In the genomic region with DNA sequence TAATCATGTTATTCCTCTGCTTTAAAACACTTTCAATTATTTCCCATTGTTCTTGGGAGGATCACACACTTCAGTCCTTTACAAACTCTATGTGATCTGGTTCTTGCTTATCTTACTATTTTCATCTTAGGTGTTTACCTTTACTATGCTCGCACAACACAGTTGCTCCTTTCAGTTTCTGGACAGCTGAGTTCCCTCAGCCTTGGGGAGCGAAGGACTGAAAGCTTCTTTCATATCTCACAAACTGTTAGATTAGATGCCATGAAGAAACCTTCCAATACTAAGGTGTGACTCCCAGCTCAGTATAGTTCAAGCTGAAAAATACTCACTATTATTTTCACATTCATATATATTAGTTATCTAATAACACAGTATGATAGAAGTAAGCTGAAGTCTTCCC, we compare ENCODE assay signal across 9 cellular contexts.
DNase-seq lines count a peak whose midpoint lies in the region; ATAC-seq, FAIRE-seq and TF ChIP-seq lines count a peak whose summit lies in the region.
"Had no signal": no experiment of that assay in that cellular context is flagged by ENCODE, and none has a peak within 500 bp of the region (broad histone marks: within the 10 kb centered on the region; RNA-seq: fewer than 3 reads in every experiment).

No MANE protein-coding gene starts in this region.

- CTCF ChIA-PET in HCT116 (lab: Charles Lee), result interaction anchor here (0.6 to 1.2 kb wide), 7 partner anchors 123 to 510 kb away, joined by 3 to 6 read pairs (median 3); partner anchors contain the start of gene HINT1
- CTCF ChIA-PET in naive thymus-derived CD4-positive, alpha-beta T cell (lab: Charles Lee), result interaction anchor here (0.5 to 3.7 kb wide), 34 partner anchors 8 to 219 kb away, joined by 3 to 35 read pairs (median 5); partner anchors contain the start of genes CDC42SE2, HINT1 and LYRM7

- peaks cover 3 to 33% (median 17%) of the 10 kb centered on the region in 5 donors for H3K36me3 Mint-ChIP-seq in naive thymus-derived CD4-positive, alpha-beta T cell
- H3K36me3 Mint-ChIP-seq in mesothelial cell of epicardium, result no peaks in the 10 kb centered on the region

- RAD21 ChIA-PET in HCT116 (lab: Charles Lee; ENCODE audit: low non-redundant PET in 1 of 2, low total read pairs in 2 of 2, uncharacterized antibody in 2 of 2, unreplicated experiment in 2 of 2), result no interaction called here

- no peak overlapping the region for H2AFZ ChIP-seq in HCT116 (ENCODE audit: low read depth, low read length, poor library complexity, severe bottlenecking)

- H3K4me3 ChIP-seq in HCT116 (replicated peaks in 1 of 2; ENCODE audit: low read depth in 1 of 2, low read length in 2 of 2), result no peak overlapping the region
- no peak overlapping the region for H3K4me3 ChIP-seq in naive thymus-derived CD4-positive, alpha-beta T cell (ENCODE audit: low read length)

- TF ChIP-seq RAD21 in HCT116 (IDR thresholded peaks at IDR 0.05; ENCODE audit: low read depth), result no peak

- no peak for TF ChIP-seq CTCF in HCT116 (IDR thresholded peaks at IDR 0.05 in 2 of 3, conservative IDR thresholded peaks at IDR 0.05 in 1 of 3; ENCODE audit: borderline replicate concordance in 1 of 3, insufficient read depth in 1 of 3, low read depth in 2 of 3, low read length in 2 of 3)
- TF ChIP-seq CTCF in mesothelial cell of epicardium (IDR thresholded peaks at IDR 0.05; ENCODE audit: unreplicated experiment), result no peak

- peaks cover 10% of the 10 kb centered on the region; the same call in 1 of the 2 replicates for H3K79me2 ChIP-seq in HCT116 (ENCODE audit: insufficient read depth, low read length)

- no peak for TF ChIP-seq POLR2A in HCT116 (IDR thresholded peaks at IDR 0.05; ENCODE audit: borderline replicate concordance, extremely low read depth, insufficient read depth, insufficient read length)

- H3K4me1 ChIP-seq in HCT116 (ENCODE audit: control insufficient read depth in 1 of 2, insufficient read depth in 2 of 2, low read length in 2 of 2), result peaks cover 2 to 9% of the 10 kb centered on the region in 2 experiments; a peak in 2 of 4 replicates
- peaks cover 80 to 82% of the 10 kb centered on the region in 2 donors for H3K4me1 ChIP-seq in naive thymus-derived CD4-positive, alpha-beta T cell (ENCODE audit: control insufficient read depth in 2 of 2, insufficient read depth in 2 of 2, low read length in 2 of 2)

- no peaks in the 10 kb centered on the region for H3K27me3 Mint-ChIP-seq in naive thymus-derived CD4-positive, alpha-beta T cell
- no peaks in the 10 kb centered on the region for H3K27me3 Mint-ChIP-seq in mesothelial cell of epicardium (ENCODE audit: low read depth)

- peak overlapping the region; percentile 9 to 81 (median 66) for H3K4me3 Mint-ChIP-seq in naive thymus-derived CD4-positive, alpha-beta T cell
- H3K4me3 Mint-ChIP-seq in mesothelial cell of epicardium, result no peak overlapping the region

- H3K9me3 Mint-ChIP-seq in naive thymus-derived CD4-positive, alpha-beta T cell, result peaks cover 0 to 5% (median 0%) of the 10 kb centered on the region in 11 donors
- H3K9me3 Mint-ChIP-seq in mesothelial cell of epicardium, result no peaks in the 10 kb centered on the region

- FAIRE-seq in RCC 7860 (lab: Jason Lieb, UNC), result no peak

- no peaks in the 10 kb centered on the region for H3K9me2 ChIP-seq in HCT116 (ENCODE audit: insufficient read depth)

- peak overlapping the region; percentile 94 to 99 (median 98) for H3K27ac Mint-ChIP-seq in naive thymus-derived CD4-positive, alpha-beta T cell
- no peak overlapping the region for H3K27ac Mint-ChIP-seq in mesothelial cell of epicardium

- H3K4me1 Mint-ChIP-seq in naive thymus-derived CD4-positive, alpha-beta T cell, result peaks cover 42 to 100% (median 94%) of the 10 kb centered on the region in 7 donors
- H3K4me1 Mint-ChIP-seq in mesothelial cell of epicardium, result peaks cover 10% of the 10 kb centered on the region

- no peak overlapping the region for H3K4me2 ChIP-seq in HCT116 (ENCODE audit: low read length)

- no peak overlapping the region for H3K9ac ChIP-seq in HCT116 (ENCODE audit: low read length)

- no TSS peak for BruUV-seq in HCT116 (replicated peaks; lab: Mats Ljungman, UMichigan)

- H3K27ac ChIP-seq in HCT116 (ENCODE audit: low read depth, low read length), result no peak overlapping the region
- peak overlapping the region; percentile 68 for H3K27ac ChIP-seq in KOPT-K1 (ENCODE audit: low read depth, low read length, poor library complexity, severe bottlenecking)
- peak overlapping the region; percentile 97 for H3K27ac ChIP-seq in naive thymus-derived CD4-positive, alpha-beta T cell (ENCODE audit: low read depth, low read length)

- POLR2A ChIA-PET in HCT116 (lab: Charles Lee), result interaction anchor here (1.1 kb wide), 1 partner anchor 26 kb away, joined by 3 read pairs; no protein-coding TSS in a partner anchor
- POLR2A ChIA-PET in naive thymus-derived CD4-positive, alpha-beta T cell (lab: Charles Lee), result interaction anchor here (0.6 to 5.2 kb wide), 35 partner anchors 9 to 313 kb away, joined by 3 to 70 read pairs (median 4); partner anchors contain the start of gene CDC42SE2

- ATAC-seq in GM18868 (IDR thresholded peaks at IDR 0.05; ENCODE audit: unreplicated experiment) (peak; percentile 50), HCT116 (0 out of 2 replicates have a peak, but pooled peaks have one; percentile 3)
- ATAC-seq in naive thymus-derived CD4-positive, alpha-beta T cell, result no peak

- H3K36me3 ChIP-seq in HCT116 (ENCODE audit: control insufficient read depth in 1 of 2, insufficient read depth in 2 of 2, low read length in 2 of 2), result peaks cover 2 to 4% of the 10 kb centered on the region in 2 experiments; a peak in 1 of 4 replicates
- H3K36me3 ChIP-seq in KOPT-K1 (ENCODE audit: insufficient read depth, low read length), result peaks cover 27% of the 10 kb centered on the region
- H3K36me3 ChIP-seq in naive thymus-derived CD4-positive, alpha-beta T cell (ENCODE audit: control insufficient read depth in 2 of 3, insufficient read depth in 3 of 3, low read length in 3 of 3), result peaks cover 10 to 16% (median 15%) of the 10 kb centered on the region in 3 experiments

- intact Hi-C loops in HCT116 (cut with micrococcal nuclease), result loop anchor here (1.0 to 10.0 kb wide), 4 partner anchors 117 to 1477 kb away; partner anchors contain the start of genes CDC42SE2, CHSY3 and HINT1
- intact Hi-C loops in naive thymus-derived CD4-positive, alpha-beta T cell (cut with micrococcal nuclease), result loop anchor here (1.0 to 5.0 kb wide), 17 partner anchors 13 to 510 kb away; partner anchors contain the start of genes LYRM7 (in 2 of the 2), CDC42SE2 (in 1 of the 2) and HINT1 (in 1 of the 2)

- no peaks in the 10 kb centered on the region for H4K20me1 ChIP-seq in HCT116 (ENCODE audit: insufficient read depth)

- H3K9me3 ChIP-seq in HCT116 (ENCODE audit: control insufficient read depth in 1 of 2, insufficient read depth in 1 of 2, low read depth in 1 of 2, low read length in 2 of 2) (no peaks in the 10 kb centered on the region), KOPT-K1 (ENCODE audit: insufficient read depth, low read length, poor library complexity, severe bottlenecking) (no peaks in the 10 kb centered on the region)
- no peaks in the 10 kb centered on the region for H3K9me3 ChIP-seq in naive thymus-derived CD4-positive, alpha-beta T cell (ENCODE audit: control insufficient read depth in 2 of 3, low read length in 3 of 3)

- no peak for DNase-seq in HCT116 (ENCODE audit: low read depth, low spot score)
- no peak for DNase-seq in naive thymus-derived CD4-positive, alpha-beta T cell
- DNase-seq in inferior parietal cortex (ENCODE audit: extremely low spot score), result no peak
- DNase-seq in HuH-7.5 (ENCODE audit: low spot score), result no peak
- DNase-seq in RCC 7860 (ENCODE audit: low spot score), result no peak
- DNase-seq in mesothelial cell of epicardium (ENCODE audit: low spot score in 2 of 2, unreplicated experiment in 2 of 2), result no peak
- DNase-seq: NCI-H510A had no signal

- no peaks in the 10 kb centered on the region for H3K27me3 ChIP-seq in HCT116 (ENCODE audit: insufficient read depth, low read length)
- H3K27me3 ChIP-seq in naive thymus-derived CD4-positive, alpha-beta T cell (ENCODE audit: control insufficient read depth in 2 of 2, insufficient read depth in 2 of 2, low read length in 2 of 2), result no peaks in the 10 kb centered on the region

TF ChIP-seq in HCT116, 20 proteins besides CTCF, POLR2A, EP300 and RAD21:
- TF ChIP-seq JUND (IDR thresholded peaks at IDR 0.05) (no peak), SIN3A (IDR thresholded peaks at IDR 0.05; ENCODE audit: low read depth) (no peak), ZFX (IDR thresholded peaks at IDR 0.05) (no peak), EGR1 (IDR thresholded peaks at IDR 0.05; ENCODE audit: low read depth) (no peak), TCF7L2 (IDR thresholded peaks at IDR 0.05; ENCODE audit: borderline replicate concordance, extremely low read depth, insufficient read depth, insufficient read length) (no peak), YY1 (IDR thresholded peaks at IDR 0.05; ENCODE audit: extremely low read depth, insufficient replicate concordance, low read depth, low read length) (no peak), ELF1 (IDR thresholded peaks at IDR 0.05; ENCODE audit: borderline replicate concordance, low read depth) (no peak), POLR2AphosphoS5 (IDR thresholded peaks at IDR 0.05; ENCODE audit: low read depth, low read length) (no peak), ZBTB33 (IDR thresholded peaks at IDR 0.05; ENCODE audit: extremely low read depth, insufficient replicate concordance, low read length) (no peak), SRF (IDR thresholded peaks at IDR 0.05; ENCODE audit: low read depth) (no peak), ZNF274 (IDR thresholded peaks at IDR 0.05; ENCODE audit: low read depth, low read length) (no peak), EZH2 (IDR thresholded peaks at IDR 0.05) (no peak), FOSL1 (IDR thresholded peaks at IDR 0.05; ENCODE audit: low read depth) (no peak), EZH2phosphoT487 (IDR thresholded peaks at IDR 0.05; ENCODE audit: borderline replicate concordance) (no peak)
